Comparison of ENCODE assay signal across 1 cellular context in genomic region chr21:42645211-42646075, GRCh38.
TF ChIP-seq lines count a peak whose summit lies in the region.

No MANE protein-coding gene starts in this region.

TF ChIP-seq in IMR-90, 13 proteins besides CTCF, POLR2A, EP300 and RAD21 (continued from another document):
- TF ChIP-seq USF2 (IDR thresholded peaks at IDR 0.05; ENCODE audit: low read depth, low read length) (no peak), MAFK (IDR thresholded peaks at IDR 0.05; ENCODE audit: low read depth, low read length) (no peak), MAZ (IDR thresholded peaks at IDR 0.05; ENCODE audit: borderline replicate concordance, low read depth, low read length) (no peak)
